In genomic region chr19:33777753-33778088, GRCh38 we compare ENCODE assay signal across 7 cellular contexts.
"Had no signal": no experiment of that assay in that cellular context is flagged by ENCODE, and none has a peak within 500 bp of the region (broad histone marks: within the 10 kb centered on the region; RNA-seq: fewer than 3 reads in every experiment).

No MANE protein-coding gene starts in this region.

- H3K4me3 Mint-ChIP-seq: activated CD4-positive, alpha-beta memory T cell treated with anti-CD3 and anti-CD28 coated beads, Interleukin-2, amount 10 ng/mL, durations not matched to agents 7 days and 5 days; activated CD8-positive, alpha-beta memory T cell treated with anti-CD3 and anti-CD28 coated beads, Interleukin-2, amount 10 ng/mL, durations not matched to agents 7 days and 5 days; activated naive CD4-positive, alpha-beta T cell treated with anti-CD3 and anti-CD28 coated beads, Interleukin-2, amount 10 ng/mL, durations not matched to agents 7 days and 5 days; activated naive CD8-positive, alpha-beta T cell treated with anti-CD3 and anti-CD28 coated beads, Interleukin-2, amount 50 U/mL, for 24 hours had no signal

- H3K36me3 Mint-ChIP-seq: activated CD8-positive, alpha-beta memory T cell treated with anti-CD3 and anti-CD28 coated beads, Interleukin-2, amount 10 ng/mL, durations not matched to agents 7 days and 5 days; activated naive CD4-positive, alpha-beta T cell treated with anti-CD3 and anti-CD28 coated beads, Interleukin-2, amount 10 ng/mL, durations not matched to agents 7 days and 5 days; activated naive CD8-positive, alpha-beta T cell had no signal

- H3K36me3 ChIP-seq: brain microvascular endothelial cell had no signal

- H3K9me3 Mint-ChIP-seq: activated CD4-positive, alpha-beta memory T cell treated with anti-CD3 and anti-CD28 coated beads, Interleukin-2, amount 10 ng/mL, durations not matched to agents 7 days and 5 days; activated naive CD4-positive, alpha-beta T cell treated with anti-CD3 and anti-CD28 coated beads, Interleukin-2, amount 10 ng/mL, durations not matched to agents 7 days and 5 days; activated naive CD8-positive, alpha-beta T cell treated with anti-CD3 and anti-CD28 coated beads, Interleukin-2, amount 50 U/mL, for 24 hours had no signal

- H3K27me3 ChIP-seq: brain microvascular endothelial cell had no signal

- H3K27ac Mint-ChIP-seq: activated CD4-positive, alpha-beta memory T cell treated with anti-CD3 and anti-CD28 coated beads, Interleukin-2, amount 10 ng/mL, durations not matched to agents 7 days and 5 days; activated CD8-positive, alpha-beta memory T cell treated with anti-CD3 and anti-CD28 coated beads, Interleukin-2, amount 10 ng/mL, durations not matched to agents 7 days and 5 days; activated naive CD4-positive, alpha-beta T cell treated with anti-CD3 and anti-CD28 coated beads, Interleukin-2, amount 10 ng/mL, durations not matched to agents 7 days and 5 days; activated naive CD8-positive, alpha-beta T cell; activated naive CD8-positive, alpha-beta T cell treated with anti-CD3 and anti-CD28 coated beads, Interleukin-2, amount 50 U/mL, for 24 hours had no signal

- DNase-seq: NCI-H2081 treated with DMSO at 0.1 percent for 48 hours had no signal

- H3K27ac ChIP-seq: brain microvascular endothelial cell had no signal
